ENCODE assay signal across 19 cellular contexts in genomic region chr1:204478921-204479320, GRCh38. TPM values are rescaled to one million over a fixed set of nuclear protein-coding genes. Genes with fewer than 3 reads are reported as not detected.
DNase-seq lines count a peak whose midpoint lies in the region; ATAC-seq and TF ChIP-seq lines count a peak whose summit lies in the region.
"Had no signal": no experiment of that assay in that cellular context is flagged by ENCODE, and none has a peak within 500 bp of the region (broad histone marks: within the 10 kb centered on the region; RNA-seq: fewer than 3 reads in every experiment).

No MANE protein-coding gene starts in this region.

- BruUV-seq in MCF 10A (replicated peaks; lab: Mats Ljungman, UMichigan), result no TSS peak

- H3K9ac ChIP-seq in neuronal stem cell (ENCODE audit: low read depth, low read length, poor library complexity), result no peak overlapping the region

- no peak overlapping the region for H2BK120ac ChIP-seq in neuronal stem cell (ENCODE audit: low read depth, low read length)

- TF ChIP-seq CTCF in breast epithelium (IDR thresholded peaks at IDR 0.05) (no peak), MCF 10A (IDR thresholded peaks at IDR 0.05; ENCODE audit: unreplicated experiment) (no peak), endothelial cell (IDR thresholded peaks at IDR 0.05; ENCODE audit: unreplicated experiment) (no peak), transverse colon (IDR thresholded peaks at IDR 0.05) (no peak), hepatocyte (IDR thresholded peaks at IDR 0.05; ENCODE audit: poor library complexity) (no peak)

- no CpG with 5 or more reads among the region's 2 CpGs for WGBS in neuronal stem cell (ENCODE audit: extremely low coverage in 2 of 2, insufficient read length in 2 of 2, insufficient replicate concordance in 1 of 2), 2 donors
- 53% methylated on average over 2 of the region's 2 CpGs; no CpG with 5 or more reads in 1 of the 2 donors for WGBS in transverse colon (ENCODE audit: low coverage in 1 of 2), 2 donors
- WGBS in hepatocyte (ENCODE audit: low lambda C conversion rate, missing lambda C conversion rate), result 98% methylated on average over 2 of the region's 2 CpGs

- H3K27me3 Mint-ChIP-seq in MCF 10A (ENCODE audit: insufficient read depth, unreplicated experiment) (peaks cover 17% of the 10 kb centered on the region), endothelial cell (ENCODE audit: unreplicated experiment) (peaks cover 32% of the 10 kb centered on the region)
- H3K27me3 Mint-ChIP-seq: CD4-positive, alpha-beta T cell had no signal

- ATAC-seq in GM19023 (IDR thresholded peaks at IDR 0.05; ENCODE audit: unreplicated experiment), result no peak

- H3K4me3 ChIP-seq in breast epithelium (no peak overlapping the region), neuronal stem cell (ENCODE audit: low read length in 2 of 2) (no peak overlapping the region), transverse colon (no peak overlapping the region), hepatocyte (no peak overlapping the region)
- H3K4me3 ChIP-seq: left lung, sigmoid colon had no signal

- no peak overlapping the region for H3K14ac ChIP-seq in neuronal stem cell (ENCODE audit: low read length)

- no peak overlapping the region for H2BK12ac ChIP-seq in neuronal stem cell (ENCODE audit: low read length)

- peak overlapping the region; percentile 81 to 85 for H3K27ac ChIP-seq in breast epithelium
- H3K27ac ChIP-seq in neuronal stem cell (replicated peaks; ENCODE audit: low read length), result no peak overlapping the region
- peak overlapping the region; percentile 51 to 76 (median 70) for H3K27ac ChIP-seq in transverse colon
- H3K27ac ChIP-seq in hepatocyte, result no peak overlapping the region

- no peak overlapping the region for H3K4ac ChIP-seq in neuronal stem cell (ENCODE audit: low read length)

- H3K4me1 Mint-ChIP-seq in MCF 10A (ENCODE audit: insufficient read depth, unreplicated experiment) (peaks cover 15% of the 10 kb centered on the region), endothelial cell (ENCODE audit: unreplicated experiment) (peaks cover 96% of the 10 kb centered on the region)

- H3K79me2 ChIP-seq in hepatocyte, result peaks cover 99% of the 10 kb centered on the region

- H3K23ac ChIP-seq in neuronal stem cell (ENCODE audit: low read depth, low read length, poor library complexity), result no peak overlapping the region

- no peaks in the 10 kb centered on the region for H3K9me2 ChIP-seq in hepatocyte (replicated peaks; ENCODE audit: insufficient read depth)

- no peak overlapping the region for H4K91ac ChIP-seq in neuronal stem cell (ENCODE audit: low read depth, low read length, poor library complexity)

- peaks cover 14% of the 10 kb centered on the region for H3K79me1 ChIP-seq in neuronal stem cell (ENCODE audit: low read depth, low read length)

- H3K27ac Mint-ChIP-seq in MCF 10A (ENCODE audit: low read depth, unreplicated experiment) (no peak overlapping the region), endothelial cell (ENCODE audit: unreplicated experiment) (peak overlapping the region; percentile 76)
- H3K27ac Mint-ChIP-seq: CD4-positive, alpha-beta T cell had no signal

- POLR2A ChIA-PET in MCF 10A (lab: Yijun Ruan, JAX), result interaction anchor here (0.6 to 4.3 kb wide), 6 partner anchors 8 to 141 kb away, joined by 3 to 30 read pairs (median 4); partner anchors contain the start of gene PIK3C2B

- peak overlapping the region; percentile 9 for H2AK5ac ChIP-seq in neuronal stem cell (ENCODE audit: low read depth, low read length)

- H3K27me3 ChIP-seq in breast epithelium (no peaks in the 10 kb centered on the region), neuronal stem cell (ENCODE audit: control insufficient read depth in 3 of 3, insufficient read depth in 3 of 3, low read depth in 1 of 3, low read length in 3 of 3) (no peaks in the 10 kb centered on the region), transverse colon (no peaks in the 10 kb centered on the region), hepatocyte (no peaks in the 10 kb centered on the region)
- H3K27me3 ChIP-seq: left lung, sigmoid colon had no signal

- TF ChIP-seq POLR2A in breast epithelium (IDR thresholded peaks at IDR 0.05), result no peak
- TF ChIP-seq POLR2A in transverse colon (IDR thresholded peaks at IDR 0.05), result no peak

- no peak overlapping the region for H2BK15ac ChIP-seq in neuronal stem cell (ENCODE audit: low read length)

- no peak for TF ChIP-seq EP300 in transverse colon (IDR thresholded peaks at IDR 0.05; ENCODE audit: low read depth)

- H3K4me1 ChIP-seq in breast epithelium (peaks cover 14 to 30% of the 10 kb centered on the region in 2 donors), neuronal stem cell (ENCODE audit: control insufficient read depth in 2 of 2, insufficient read depth in 1 of 2, low read depth in 1 of 2, low read length in 2 of 2) (peaks cover 10 to 29% of the 10 kb centered on the region in 2 donors), transverse colon (peaks cover 52 to 74% (median 61%) of the 10 kb centered on the region in 4 donors), hepatocyte (ENCODE audit: insufficient read depth) (peaks cover 4% of the 10 kb centered on the region)

- H2BK5ac ChIP-seq in neuronal stem cell (ENCODE audit: low read length), result no peak overlapping the region

- H4K8ac ChIP-seq in neuronal stem cell (ENCODE audit: low read depth, low read length), result no peak overlapping the region

- H3K9me3 Mint-ChIP-seq in MCF 10A (ENCODE audit: unreplicated experiment) (no peaks in the 10 kb centered on the region), endothelial cell (ENCODE audit: unreplicated experiment) (no peaks in the 10 kb centered on the region)
- H3K9me3 Mint-ChIP-seq: CD4-positive, alpha-beta T cell; H9 had no signal

- no peaks in the 10 kb centered on the region for H3K9me3 ChIP-seq in breast epithelium
- no peaks in the 10 kb centered on the region for H3K9me3 ChIP-seq in neuronal stem cell (replicated peaks in 1 of 2; ENCODE audit: control insufficient read depth in 2 of 2, insufficient read depth in 1 of 2, low read depth in 1 of 2, low read length in 2 of 2)
- H3K9me3 ChIP-seq in transverse colon, result no peaks in the 10 kb centered on the region
- H3K9me3 ChIP-seq in hepatocyte (ENCODE audit: low read depth), result no peaks in the 10 kb centered on the region
- H3K9me3 ChIP-seq: left lung, sigmoid colon had no signal

- peaks cover 59% of the 10 kb centered on the region for H4K20me1 ChIP-seq in hepatocyte (ENCODE audit: insufficient read depth, poor library complexity, severe bottlenecking)

- H2AFZ ChIP-seq in neuronal stem cell (ENCODE audit: low read length) (no peak overlapping the region), hepatocyte (no peak overlapping the region)

- H3K36me3 Mint-ChIP-seq in MCF 10A (ENCODE audit: insufficient read depth, unreplicated experiment) (no peaks in the 10 kb centered on the region), endothelial cell (ENCODE audit: low read depth, unreplicated experiment) (peaks cover 50% of the 10 kb centered on the region)

- no peak overlapping the region for H3K4me2 ChIP-seq in neuronal stem cell (ENCODE audit: insufficient read depth, low read length, poor library complexity, severe bottlenecking)
- no peak overlapping the region for H3K4me2 ChIP-seq in hepatocyte

- intact Hi-C loops in breast epithelium (cut with DNase I; ENCODE audit: low total_unique reads) (loop anchor here (5.0 kb wide), 1 partner anchor 1477 kb away; no protein-coding TSS in a partner anchor), MCF 10A (cut with micrococcal nuclease) (no loop called here), transverse colon (cut with DNase I; ENCODE audit: low total_unique reads) (no loop called here)

- H3K4me3 Mint-ChIP-seq in MCF 10A (ENCODE audit: unreplicated experiment) (no peak overlapping the region), endothelial cell (ENCODE audit: unreplicated experiment) (peak overlapping the region; percentile 80)
- H3K4me3 Mint-ChIP-seq: CD4-positive, alpha-beta T cell; H9 had no signal

- DNase-seq in breast epithelium (ENCODE audit: low spot score in 2 of 2) (no peak), MCF 10A (ENCODE audit: unreplicated experiment) (no peak), endothelial cell (ENCODE audit: low spot score) (no peak), neuronal stem cell (ENCODE audit: low spot score) (no peak), transverse colon (no peak), hepatocyte (ENCODE audit: low spot score) (no peak)
- DNase-seq in activated CD4-positive, alpha-beta T cell treated with anti-CD3 and anti-CD28 coated beads for 4 hours, result no peak
- DNase-seq: 8988T; activated CD4-positive, alpha-beta T cell treated with anti-CD3 and anti-CD28 coated beads, Interleukin-2, amount 50 U/mL, for 4 hours; anterior cingulate cortex; CD4-positive, alpha-beta T cell; H9; left lung; NCI-H1417; NCI-H226; sigmoid colon; stimulated activated naive CD4-positive, alpha-beta T cell; T1000 had no signal

- no peak overlapping the region for H3K18ac ChIP-seq in neuronal stem cell (ENCODE audit: low read length)

- no peaks in the 10 kb centered on the region for H3K36me3 ChIP-seq in breast epithelium
- H3K36me3 ChIP-seq in neuronal stem cell (replicated peaks in 1 of 2; ENCODE audit: control insufficient read depth in 2 of 2, insufficient read depth in 2 of 2, low read length in 2 of 2), result peaks cover 2 to 20% of the 10 kb centered on the region in 2 donors
- H3K36me3 ChIP-seq in transverse colon, result no peaks in the 10 kb centered on the region
- H3K36me3 ChIP-seq in hepatocyte (replicated peaks; ENCODE audit: insufficient read depth, low read depth), result no peaks in the 10 kb centered on the region
- H3K36me3 ChIP-seq: left lung, sigmoid colon had no signal

- CTCF ChIA-PET in MCF 10A (lab: Yijun Ruan, JAX), result interaction anchor here (0.5 to 5.2 kb wide), 19 partner anchors 9 to 897 kb away, joined by 3 to 34 read pairs (median 3); partner anchors contain the start of gene PIK3C2B

- in situ Hi-C loops in transverse colon (cut with MboI; ENCODE audit: low pct_ligation_motif_present in 1 of 4, low pct_unique_long_range_greater_than_20kb in 1 of 4, low sequenced_read_pairs in 3 of 4), result no loop called here

RNA-seq across cellular contexts. Expression of gene PIK3C2B, which starts 15.7 kb away (rescaled TPM):
- total RNA-seq in breast epithelium (10 to 100 TPM; 17.6 to 31.5 (median 24.9) TPM), MCF 10A (2022) (3.4 and 4.4 TPM in 2 replicates), endothelial cell (ENCODE audit: unreplicated experiment) (256 TPM), transverse colon (100 to 1,000 TPM in 2 of 4 donors, 10 to 100 TPM in 2; 61.9 to 181 (median 88.8) TPM), hepatocyte (19.7 and 26.0 TPM in 2 replicates)
- 15.3 TPM for polyA plus RNA-seq in neuronal stem cell (2013, experiment 1 of 2)
- polyA plus RNA-seq in neuronal stem cell (2013, experiment 2 of 2), result 16.6 TPM
- 15.5 and 18.8 TPM in 2 replicates for polyA plus RNA-seq in hepatocyte

RNA-seq across cellular contexts. Expression of gene MDM4, which starts 37.3 kb away (rescaled TPM):
- total RNA-seq in breast epithelium, result 100 to 1,000 TPM in 2 of 3 donors, 10 to 100 TPM in 1; 63.5 to 128 (median 103) TPM
- total RNA-seq in MCF 10A (2022), result 162 and 174 TPM in 2 replicates
- total RNA-seq in endothelial cell (ENCODE audit: unreplicated experiment), result 57.8 TPM
- polyA plus RNA-seq in neuronal stem cell (2013, experiment 1 of 2), result 18.0 TPM
- 21.9 TPM for polyA plus RNA-seq in neuronal stem cell (2013, experiment 2 of 2)
- 100 to 1,000 TPM in 2 of 4 donors, 10 to 100 TPM in 2; 64.3 to 140 (median 109) TPM for total RNA-seq in transverse colon
- total RNA-seq in hepatocyte, result 42.3 and 47.8 TPM in 2 replicates
- 15.4 and 22.5 TPM in 2 replicates for polyA plus RNA-seq in hepatocyte

Comparison
In these comparisons a context has a peak if more than half of its experiments do, and no peak if none do; other contexts are left out.
1. H3K27ac ChIP-seq: peak in breast epithelium (2 of 2) and transverse colon (4 of 4); none in neuronal stem cell (single experiment) and hepatocyte (single experiment).